ENCODE assay signal across 24 cellular contexts in the genomic region with DNA sequence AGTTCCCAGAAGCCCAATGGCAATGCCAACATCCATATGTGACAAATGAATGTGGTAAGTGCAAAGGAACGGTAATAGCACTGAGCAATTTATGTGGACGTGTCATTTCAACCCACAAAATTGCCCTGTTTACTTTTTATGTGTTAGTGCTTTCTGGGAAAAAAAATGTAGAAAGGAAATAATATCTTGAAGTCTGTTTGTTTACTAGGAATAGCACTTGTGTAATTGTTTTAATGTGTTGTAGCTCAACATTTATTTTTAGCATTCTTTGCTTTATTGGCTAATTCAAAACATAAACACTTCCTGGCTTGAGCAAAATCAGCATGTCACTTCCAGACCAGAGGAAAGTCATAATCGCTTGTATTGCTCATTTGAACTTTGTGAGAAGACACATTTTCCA.
DNase-seq lines count a peak whose midpoint lies in the region; TF ChIP-seq lines count a peak whose summit lies in the region.
"Had no signal": no experiment of that assay in that cellular context is flagged by ENCODE, and none has a peak within 500 bp of the region (broad histone marks: within the 10 kb centered on the region; RNA-seq: fewer than 3 reads in every experiment).

No MANE protein-coding gene starts in this region.

- CTCF ChIA-PET in GM10248 (lab: Yijun Ruan, JAX) = no interaction called here
- CTCF ChIA-PET in activated naive CD4-positive, alpha-beta T cell treated with anti-CD3 and anti-CD28 coated beads, Interleukin-2, amount 10 ng/mL, durations not matched to agents 7 days and 5 days (lab: Charles Lee) = no interaction called here

- no peaks in the 10 kb centered on the region for H3K9me3 Mint-ChIP-seq in activated naive CD4-positive, alpha-beta T cell treated with anti-CD3 and anti-CD28 coated beads, Interleukin-2, amount 10 ng/mL, durations not matched to agents 7 days and 5 days
- H3K9me3 Mint-ChIP-seq: activated CD4-positive, alpha-beta T cell treated with anti-CD3 and anti-CD28 coated beads, Interleukin-2, amount 10 ng/mL, durations not matched to agents 7 days and 5 days had no signal

- H3K4me3 ChIP-seq in ACC112 (ENCODE audit: low read depth, low read length) (no peak overlapping the region), fibroblast of mammary gland (ENCODE audit: control insufficient read depth, low read depth, low read length) (no peak overlapping the region), ascending aorta (no peak overlapping the region)
- H3K4me3 ChIP-seq: thoracic aorta had no signal

- no peaks in the 10 kb centered on the region for H3K27me3 ChIP-seq in ACC112 (ENCODE audit: insufficient read depth, low read length)
- H3K27me3 ChIP-seq in ascending aorta = no peaks in the 10 kb centered on the region
- H3K27me3 ChIP-seq: neutrophil had no signal

- H3K9me3 ChIP-seq in ascending aorta = no peaks in the 10 kb centered on the region
- H3K9me3 ChIP-seq: neutrophil, thoracic aorta had no signal

- peaks cover 32% of the 10 kb centered on the region for H3K4me1 ChIP-seq in ACC112 (ENCODE audit: control insufficient read depth, insufficient read depth, low read length, unreplicated experiment)
- no peaks in the 10 kb centered on the region for H3K4me1 ChIP-seq in ascending aorta

- H3K36me3 ChIP-seq in ACC112 (ENCODE audit: insufficient read depth, low read length) (no peaks in the 10 kb centered on the region), ascending aorta (no peaks in the 10 kb centered on the region)
- H3K36me3 ChIP-seq: neutrophil, thoracic aorta, WERI-Rb-1 had no signal

- TF ChIP-seq CTCF in fibroblast of mammary gland (conservative IDR thresholded peaks at IDR 0.05; ENCODE audit: control insufficient read depth, insufficient read depth, low read depth, low read length) (no peak), GM10248 (IDR thresholded peaks at IDR 0.05; ENCODE audit: control extremely low read depth, extremely low read depth, low read depth, missing control alignments) (no peak), ascending aorta (IDR thresholded peaks at IDR 0.05) (no peak)

- H3K4me1 Mint-ChIP-seq in activated naive CD4-positive, alpha-beta T cell treated with anti-CD3 and anti-CD28 coated beads, Interleukin-2, amount 10 ng/mL, durations not matched to agents 7 days and 5 days = no peaks in the 10 kb centered on the region
- H3K4me1 Mint-ChIP-seq: activated CD4-positive, alpha-beta T cell treated with anti-CD3 and anti-CD28 coated beads, Interleukin-2, amount 10 ng/mL, durations not matched to agents 7 days and 5 days; activated CD8-positive, alpha-beta memory T cell treated with anti-CD3 and anti-CD28 coated beads, Interleukin-2, amount 10 ng/mL, durations not matched to agents 7 days and 5 days; central memory CD8-positive, alpha-beta T cell; stimulated activated naive B cell treated with anti-CD40 and anti-IgM and Interleukin-4, amounts not matched to agents 10 μg/mL and 1 μg/mL and 100 μg/mL, for 72 hours had no signal

- intact Hi-C loops in ascending aorta (cut with DNase I) = no loop called here

- no peaks in the 10 kb centered on the region for H3K27me3 Mint-ChIP-seq in activated naive CD4-positive, alpha-beta T cell treated with anti-CD3 and anti-CD28 coated beads, Interleukin-2, amount 10 ng/mL, durations not matched to agents 7 days and 5 days
- H3K27me3 Mint-ChIP-seq: activated CD4-positive, alpha-beta T cell treated with anti-CD3 and anti-CD28 coated beads, Interleukin-2, amount 10 ng/mL, durations not matched to agents 7 days and 5 days; activated CD8-positive, alpha-beta memory T cell treated with anti-CD3 and anti-CD28 coated beads, Interleukin-2, amount 10 ng/mL, durations not matched to agents 7 days and 5 days; central memory CD8-positive, alpha-beta T cell; stimulated activated naive B cell treated with anti-CD40 and anti-IgM and Interleukin-4, amounts not matched to agents 10 μg/mL and 1 μg/mL and 100 μg/mL, for 72 hours had no signal

- no peaks in the 10 kb centered on the region for H3K79me2 ChIP-seq in ACC112 (ENCODE audit: control insufficient read depth, insufficient read depth, low read length, unreplicated experiment)

- H3K27ac ChIP-seq in ACC112 (ENCODE audit: low read depth, low read length) (no peak overlapping the region), ascending aorta (no peak overlapping the region)
- H3K27ac ChIP-seq: neutrophil, thoracic aorta, WERI-Rb-1 had no signal

- no peak overlapping the region for H3K4me3 Mint-ChIP-seq in activated naive CD4-positive, alpha-beta T cell treated with anti-CD3 and anti-CD28 coated beads, Interleukin-2, amount 10 ng/mL, durations not matched to agents 7 days and 5 days
- H3K4me3 Mint-ChIP-seq: activated CD4-positive, alpha-beta T cell treated with anti-CD3 and anti-CD28 coated beads, Interleukin-2, amount 10 ng/mL, durations not matched to agents 7 days and 5 days; activated CD8-positive, alpha-beta memory T cell treated with anti-CD3 and anti-CD28 coated beads, Interleukin-2, amount 10 ng/mL, durations not matched to agents 7 days and 5 days; central memory CD8-positive, alpha-beta T cell; stimulated activated naive B cell treated with anti-CD40 and anti-IgM and Interleukin-4, amounts not matched to agents 10 μg/mL and 1 μg/mL and 100 μg/mL, for 72 hours had no signal

- POLR2A ChIA-PET in GM10248 (lab: Yijun Ruan, JAX) = no interaction called here

- H2AFZ ChIP-seq in ACC112 (ENCODE audit: low read length, unreplicated experiment) = peak overlapping the region; percentile 61

- H3K36me3 Mint-ChIP-seq in activated naive CD4-positive, alpha-beta T cell treated with anti-CD3 and anti-CD28 coated beads, Interleukin-2, amount 10 ng/mL, durations not matched to agents 7 days and 5 days = no peaks in the 10 kb centered on the region
- H3K36me3 Mint-ChIP-seq: activated CD8-positive, alpha-beta memory T cell treated with anti-CD3 and anti-CD28 coated beads, Interleukin-2, amount 10 ng/mL, durations not matched to agents 7 days and 5 days; stimulated activated naive B cell treated with anti-CD40 and anti-IgM and Interleukin-4, amounts not matched to agents 10 μg/mL and 1 μg/mL and 100 μg/mL, for 72 hours had no signal

- no peak overlapping the region for H3K27ac Mint-ChIP-seq in activated naive CD4-positive, alpha-beta T cell treated with anti-CD3 and anti-CD28 coated beads, Interleukin-2, amount 10 ng/mL, durations not matched to agents 7 days and 5 days
- H3K27ac Mint-ChIP-seq: activated CD4-positive, alpha-beta T cell treated with anti-CD3 and anti-CD28 coated beads, Interleukin-2, amount 10 ng/mL, durations not matched to agents 7 days and 5 days; activated CD8-positive, alpha-beta memory T cell treated with anti-CD3 and anti-CD28 coated beads, Interleukin-2, amount 10 ng/mL, durations not matched to agents 7 days and 5 days; stimulated activated naive B cell treated with anti-CD40 and anti-IgM and Interleukin-4, amounts not matched to agents 10 μg/mL and 1 μg/mL and 100 μg/mL, for 72 hours had no signal

- DNase-seq in GM03348 (ENCODE audit: low spot score) (peak; percentile 44), RPMI7951 (ENCODE audit: low read depth) (peak; percentile 28), fibroblast of mammary gland (ENCODE audit: low read depth) (peak; percentile 69), GM10248 (ENCODE audit: extremely low spot score) (no peak), ascending aorta (ENCODE audit: low spot score in 2 of 2) (no peak)
- no peak for DNase-seq in activated naive CD4-positive, alpha-beta T cell treated with anti-CD3 and anti-CD28 coated beads, Interleukin-2, amount 10 ng/mL, durations not matched to agents 7 days and 5 days
- DNase-seq in stimulated activated naive CD4-positive, alpha-beta T cell (lab: John Stamatoyannopoulos, UW) = no peak
- DNase-seq: activated CD4-positive, alpha-beta T cell treated with anti-CD3 and anti-CD28 coated beads, Interleukin-2, amount 10 ng/mL, durations not matched to agents 7 days and 5 days; activated CD8-positive, alpha-beta memory T cell treated with anti-CD3 and anti-CD28 coated beads, Interleukin-2, amount 10 ng/mL, durations not matched to agents 7 days and 5 days; activated naive CD4-positive, alpha-beta T cell treated with anti-CD3 and anti-CD28 coated beads, Interleukin-2, amount 50 U/mL, for 16 hours; aorta; C1 segment of cervical spinal cord; mammary epithelial cell; NCI-H187; NCI-H2227 treated with DMSO at 0.1 percent for 48 hours; NCI-H82; stimulated activated CD4-positive, alpha-beta T cell treated with anti-CD3 and anti-CD28 coated beads, Interleukin-2, amount 100 ng/mL, for 24 hours; stimulated activated naive B cell treated with anti-CD40 and anti-IgM and Interleukin-4, amounts not matched to agents 10 μg/mL and 1 μg/mL and 100 μg/mL, for 72 hours; T-helper 2 cell; WERI-Rb-1 had no signal

Comparison
In these comparisons a context has a peak if more than half of its experiments do, and no peak if none do; other contexts are left out.
1. DNase-seq: peak in GM03348 (single experiment), RPMI7951 (single experiment) and fibroblast of mammary gland (single experiment); none in GM10248 (single experiment), ascending aorta (0 of 2), activated naive CD4-positive, alpha-beta T cell treated with anti-CD3 and anti-CD28 coated beads, Interleukin-2, amount 10 ng/mL, durations not matched to agents 7 days and 5 days (single experiment) and stimulated activated naive CD4-positive, alpha-beta T cell (0 of 6).